ENCODE assay signal across 19 cellular contexts in the genomic region with DNA sequence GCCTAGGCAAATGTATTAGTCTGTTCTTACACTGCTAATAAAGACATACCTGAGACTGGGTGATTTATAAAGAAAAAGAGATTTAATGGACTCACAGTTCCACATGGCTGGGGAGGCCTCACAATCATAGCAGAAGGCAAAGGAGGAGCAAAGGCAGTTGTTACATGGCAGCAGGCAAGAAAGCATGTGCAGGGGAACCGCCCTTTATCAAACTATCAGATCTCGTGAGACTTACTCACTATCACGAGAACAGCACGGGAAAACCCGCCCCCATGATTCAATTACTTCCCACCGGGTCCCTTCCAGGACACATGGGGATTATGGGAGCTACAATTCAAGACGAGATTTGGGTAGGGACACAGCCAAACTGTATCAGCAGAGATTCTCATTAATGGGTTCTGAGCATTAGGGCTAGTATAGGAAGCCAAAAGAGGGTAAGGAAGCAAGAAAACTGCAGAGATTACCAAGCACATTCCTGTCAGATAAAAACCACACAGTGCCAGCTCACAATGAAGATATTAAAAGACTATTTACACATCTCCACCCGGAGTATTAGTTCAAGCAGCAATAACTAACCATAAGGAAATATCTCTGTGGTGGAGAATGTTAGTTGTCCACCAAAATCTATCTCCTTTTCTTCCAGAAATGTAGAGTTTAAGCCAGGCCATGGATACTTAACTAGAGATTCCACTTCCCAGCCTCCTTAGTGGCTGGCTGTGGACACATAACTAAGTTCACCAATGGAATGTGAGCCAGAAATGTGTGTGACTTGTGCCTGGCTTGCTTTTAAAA.
DNase-seq lines count a peak whose midpoint lies in the region; ATAC-seq and TF ChIP-seq lines count a peak whose summit lies in the region.
"Had no signal": no experiment of that assay in that cellular context is flagged by ENCODE, and none has a peak within 500 bp of the region (broad histone marks: within the 10 kb centered on the region; RNA-seq: fewer than 3 reads in every experiment).

No MANE protein-coding gene starts in this region.

- no peaks in the 10 kb centered on the region for H3K27me3 Mint-ChIP-seq in stimulated activated naive B cell treated with anti-CD40 and anti-IgM and Interleukin-4, amounts not matched to agents 10 μg/mL and 1 μg/mL and 100 μg/mL, for 72 hours
- H3K27me3 Mint-ChIP-seq in glutamatergic neuron (ENCODE audit: unreplicated experiment): no peaks in the 10 kb centered on the region
- H3K27me3 Mint-ChIP-seq in naive thymus-derived CD8-positive, alpha-beta T cell: no peaks in the 10 kb centered on the region
- H3K27me3 Mint-ChIP-seq: stimulated activated naive CD8-positive, alpha-beta T cell treated with anti-CD3 and anti-CD28 coated beads, Interleukin-15, Interleukin-2, amounts not matched to agents 100 ng/mL and 50 ng/mL, for 24 hours; T-helper 17 cell had no signal

- H3K4me1 Mint-ChIP-seq in stimulated activated naive B cell treated with anti-CD40 and anti-IgM and Interleukin-4, amounts not matched to agents 10 μg/mL and 1 μg/mL and 100 μg/mL, for 72 hours: peaks cover 9 to 17% of the 10 kb centered on the region in 2 donors
- no peaks in the 10 kb centered on the region for H3K4me1 Mint-ChIP-seq in glutamatergic neuron (ENCODE audit: low read depth, unreplicated experiment)
- peaks cover 0 to 14% (median 2%) of the 10 kb centered on the region in 4 donors for H3K4me1 Mint-ChIP-seq in naive thymus-derived CD8-positive, alpha-beta T cell
- H3K4me1 Mint-ChIP-seq: activated naive CD4-positive, alpha-beta T cell treated with anti-CD3 and anti-CD28 coated beads, Interleukin-2, amount 10 ng/mL, durations not matched to agents 7 days and 5 days had no signal

- TF ChIP-seq CTCF in VCaP (conservative IDR thresholded peaks at IDR 0.05) (no peak), fibroblast of the aortic adventitia (IDR thresholded peaks at IDR 0.05; ENCODE audit: insufficient read depth, low read length) (no peak), glutamatergic neuron (IDR thresholded peaks at IDR 0.05; ENCODE audit: partially characterized antibody, unreplicated experiment) (no peak)

- no peak overlapping the region for H3K4me3 Mint-ChIP-seq in stimulated activated naive B cell treated with anti-CD40 and anti-IgM and Interleukin-4, amounts not matched to agents 10 μg/mL and 1 μg/mL and 100 μg/mL, for 72 hours
- no peak overlapping the region for H3K4me3 Mint-ChIP-seq in glutamatergic neuron (ENCODE audit: unreplicated experiment)
- H3K4me3 Mint-ChIP-seq in naive thymus-derived CD8-positive, alpha-beta T cell: no peak overlapping the region
- H3K4me3 Mint-ChIP-seq: activated naive CD4-positive, alpha-beta T cell treated with anti-CD3 and anti-CD28 coated beads, Interleukin-2, amount 10 ng/mL, durations not matched to agents 7 days and 5 days; CD8-positive, alpha-beta T cell; stimulated activated naive CD8-positive, alpha-beta T cell treated with anti-CD3 and anti-CD28 coated beads, Interleukin-15, Interleukin-2, amounts not matched to agents 100 ng/mL and 50 ng/mL, for 24 hours; T-helper 17 cell had no signal

- H3K36me3 Mint-ChIP-seq in stimulated activated naive B cell treated with anti-CD40 and anti-IgM and Interleukin-4, amounts not matched to agents 10 μg/mL and 1 μg/mL and 100 μg/mL, for 72 hours: no peaks in the 10 kb centered on the region
- H3K36me3 Mint-ChIP-seq in glutamatergic neuron (ENCODE audit: unreplicated experiment): peaks cover 11% of the 10 kb centered on the region
- no peaks in the 10 kb centered on the region for H3K36me3 Mint-ChIP-seq in naive thymus-derived CD8-positive, alpha-beta T cell
- H3K36me3 Mint-ChIP-seq: activated naive CD4-positive, alpha-beta T cell treated with anti-CD3 and anti-CD28 coated beads, Interleukin-2, amount 10 ng/mL, durations not matched to agents 7 days and 5 days; CD8-positive, alpha-beta T cell had no signal

- H3K4me3 ChIP-seq in fibroblast of the aortic adventitia (ENCODE audit: low read depth, low read length): no peak overlapping the region
- H3K4me3 ChIP-seq: cardiac muscle cell, spleen had no signal

- H3K9me3 Mint-ChIP-seq in stimulated activated naive B cell treated with anti-CD40 and anti-IgM and Interleukin-4, amounts not matched to agents 10 μg/mL and 1 μg/mL and 100 μg/mL, for 72 hours: no peaks in the 10 kb centered on the region
- peaks cover 5% of the 10 kb centered on the region for H3K9me3 Mint-ChIP-seq in glutamatergic neuron (ENCODE audit: unreplicated experiment)
- H3K9me3 Mint-ChIP-seq in naive thymus-derived CD8-positive, alpha-beta T cell: peaks cover 0 to 4% (median 0%) of the 10 kb centered on the region in 9 donors
- H3K9me3 Mint-ChIP-seq: activated naive CD4-positive, alpha-beta T cell treated with anti-CD3 and anti-CD28 coated beads, Interleukin-2, amount 10 ng/mL, durations not matched to agents 7 days and 5 days; CD8-positive, alpha-beta T cell; stimulated activated naive CD8-positive, alpha-beta T cell treated with anti-CD3 and anti-CD28 coated beads, Interleukin-15, Interleukin-2, amounts not matched to agents 100 ng/mL and 50 ng/mL, for 24 hours had no signal

- H3K27ac Mint-ChIP-seq in stimulated activated naive B cell treated with anti-CD40 and anti-IgM and Interleukin-4, amounts not matched to agents 10 μg/mL and 1 μg/mL and 100 μg/mL, for 72 hours: peak overlapping the region; percentile 20
- no peak overlapping the region for H3K27ac Mint-ChIP-seq in glutamatergic neuron (ENCODE audit: unreplicated experiment)
- H3K27ac Mint-ChIP-seq in naive thymus-derived CD8-positive, alpha-beta T cell: peak overlapping the region in 1 of 10 donors; percentile 7
- H3K27ac Mint-ChIP-seq: activated naive CD4-positive, alpha-beta T cell treated with anti-CD3 and anti-CD28 coated beads, Interleukin-2, amount 10 ng/mL, durations not matched to agents 7 days and 5 days; CD8-positive, alpha-beta T cell; stimulated activated naive CD8-positive, alpha-beta T cell treated with anti-CD3 and anti-CD28 coated beads, Interleukin-15, Interleukin-2, amounts not matched to agents 100 ng/mL and 50 ng/mL, for 24 hours; T-helper 17 cell had no signal

- peak overlapping the region; percentile 63 for H3K27ac ChIP-seq in VCaP
- H3K27ac ChIP-seq: cardiac muscle cell, spleen had no signal

- ATAC-seq in stimulated activated naive B cell treated with anti-CD40 and anti-IgM and Interleukin-4, amounts not matched to agents 10 μg/mL and 1 μg/mL and 100 μg/mL, for 72 hours (replicated peaks): no peak
- no peak for ATAC-seq in naive thymus-derived CD8-positive, alpha-beta T cell
- ATAC-seq: CD8-positive, alpha-beta T cell; T-helper 17 cell had no signal

- POLR2A ChIA-PET in naive thymus-derived CD8-positive, alpha-beta T cell (lab: Charles Lee): interaction anchor here (0.9 kb wide), 1 partner anchor 12 kb away, joined by 4 read pairs; no protein-coding TSS in a partner anchor

- peak; percentile 13 for DNase-seq in HCEC 1CT
- peak; percentile 14 for DNase-seq in fibroblast of the aortic adventitia (ENCODE audit: low read depth)
- no peak for DNase-seq in stimulated activated naive B cell treated with anti-CD40 and anti-IgM and Interleukin-4, amounts not matched to agents 10 μg/mL and 1 μg/mL and 100 μg/mL, for 72 hours
- DNase-seq in glutamatergic neuron: no peak
- no peak for DNase-seq in naive thymus-derived CD8-positive, alpha-beta T cell
- no peak for DNase-seq in NCI-H345 treated with DMSO at 0.1 percent for 48 hours (lab: John Stamatoyannopoulos, UW; ENCODE audit: unreplicated experiment)
- DNase-seq: activated CD4-positive, alpha-beta T cell treated with anti-CD3 and anti-CD28 coated beads for 1 hour; activated naive CD4-positive, alpha-beta T cell treated with anti-CD3 and anti-CD28 coated beads, Interleukin-2, amount 10 ng/mL, durations not matched to agents 7 days and 5 days; CD8-positive, alpha-beta T cell; effector CD4-positive, alpha-beta T cell; GDM1; kidney; NCI-H774; occipital lobe; spleen; T-helper 17 cell had no signal

Comparison
In these comparisons a context has a peak if more than half of its experiments do, and no peak if none do; other contexts are left out.
1. DNase-seq: peak in HCEC 1CT (single experiment) and fibroblast of the aortic adventitia (single experiment); none in stimulated activated naive B cell treated with anti-CD40 and anti-IgM and Interleukin-4, amounts not matched to agents 10 μg/mL and 1 μg/mL and 100 μg/mL, for 72 hours (single experiment), glutamatergic neuron (single experiment), naive thymus-derived CD8-positive, alpha-beta T cell (0 of 10) and NCI-H345 treated with DMSO at 0.1 percent for 48 hours (single experiment).